21 cellular contexts compared by ENCODE assay signal in the genomic region with DNA sequence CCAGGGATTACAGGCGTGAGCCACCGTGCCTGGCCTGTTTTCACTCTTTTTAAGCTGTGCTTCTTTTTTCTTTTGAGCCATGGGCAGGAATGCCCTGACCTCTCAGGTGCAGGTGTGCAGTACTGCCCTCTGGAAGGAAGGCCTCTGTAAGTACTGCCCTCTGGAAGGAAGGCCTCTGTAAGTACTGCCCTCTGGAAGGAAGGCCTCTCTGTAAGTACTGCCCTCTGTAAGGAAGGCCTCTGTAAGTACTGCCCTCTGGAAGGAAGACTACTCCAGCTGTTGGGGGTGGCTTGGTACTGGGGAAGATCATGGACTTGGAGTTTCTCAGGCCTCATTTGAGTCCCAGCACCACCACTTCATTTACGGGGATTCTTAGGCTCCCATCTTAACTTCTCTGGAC.
DNase-seq lines count a peak whose midpoint lies in the region; ATAC-seq, FAIRE-seq and TF ChIP-seq lines count a peak whose summit lies in the region.
"Had no signal": no experiment of that assay in that cellular context is flagged by ENCODE, and none has a peak within 500 bp of the region (broad histone marks: within the 10 kb centered on the region; RNA-seq: fewer than 3 reads in every experiment).

No MANE protein-coding gene starts in this region.

- H3K4me3 Mint-ChIP-seq in CD8-positive, alpha-beta memory T cell: peak overlapping the region; percentile 13 to 84 (median 70)
- H3K4me3 Mint-ChIP-seq in activated CD4-positive, alpha-beta memory T cell treated with anti-CD3 and anti-CD28 coated beads for 36 hours: no peak overlapping the region
- H3K4me3 Mint-ChIP-seq: type B pancreatic cell had no signal

- H3K4me2 ChIP-seq in BLaER1 (peak overlapping the region; percentile 33; the same call in 1 of the 2 replicates), HepG2 (ENCODE audit: low read depth, low read length) (no peak overlapping the region)

- H3K36me3 ChIP-seq in BLaER1 (no peaks in the 10 kb centered on the region), HepG2 (replicated peaks in 1 of 2; ENCODE audit: control insufficient read depth in 1 of 2, insufficient read depth in 2 of 2, low read length in 2 of 2) (no peaks in the 10 kb centered on the region)
- H3K36me3 ChIP-seq in CD8-positive, alpha-beta memory T cell (ENCODE audit: insufficient read depth, low read length): no peaks in the 10 kb centered on the region
- H3K36me3 ChIP-seq: ascending aorta, gastrocnemius medialis, spleen had no signal

- H3K27ac ChIP-seq in BLaER1 (no peak overlapping the region; the same call in 1 of the 2 replicates), HepG2 (ENCODE audit: extremely low read length, insufficient read depth, low read length) (no peak overlapping the region)
- no peak overlapping the region for H3K27ac ChIP-seq in CD8-positive, alpha-beta memory T cell (ENCODE audit: low read depth, low read length)
- H3K27ac ChIP-seq: ascending aorta, epithelial cell of prostate, gastrocnemius medialis had no signal

- H4K20me1 ChIP-seq in BLaER1 (no peaks in the 10 kb centered on the region), HepG2 (ENCODE audit: insufficient read depth, low read length) (no peaks in the 10 kb centered on the region)

- H3K79me2 ChIP-seq in HepG2 (ENCODE audit: insufficient read depth, low read length): no peaks in the 10 kb centered on the region

- TF ChIP-seq CTCF in HepG2 (CRISPR knock-in tag; IDR thresholded peaks at IDR 0.05): peak; percentile 75
- TF ChIP-seq CTCF in D721Med (IDR thresholded peaks at IDR 0.05; ENCODE audit: insufficient read depth, missing control alignments): no peak

- no peak for DNase-seq in CD8-positive, alpha-beta memory T cell
- DNase-seq in activated CD4-positive, alpha-beta memory T cell treated with anti-CD3 and anti-CD28 coated beads for 36 hours: no peak
- DNase-seq in HepG2 (ENCODE audit: low spot score) (peak; percentile 36), D721Med (ENCODE audit: insufficient read length, low spot score) (no peak), epidermal melanocyte (ENCODE audit: insufficient read length, low spot score) (no peak), EL (no peak)
- DNase-seq: activated CD4-positive, alpha-beta T cell treated with anti-CD3 and anti-CD28 coated beads for 48 hours; DMS153; gastrocnemius medialis; H7; left cardiac atrium; NCI-H1436 treated with DMSO at 0.1 percent for 48 hours; NCI-H774; spleen had no signal

- no peak for FAIRE-seq in HepG2 (lab: Jason Lieb, UNC)
- no peak for FAIRE-seq in D721Med (lab: Jason Lieb, UNC)
- FAIRE-seq: GM18507, TTC549 had no signal

- WGBS in HepG2 (ENCODE audit: low lambda C conversion rate): 71% methylated on average over 3 of the region's 3 CpGs

- H3K4me1 ChIP-seq in BLaER1 (peaks cover 17% of the 10 kb centered on the region), HepG2 (ENCODE audit: insufficient read depth, low read length) (no peaks in the 10 kb centered on the region)
- peaks cover 13% of the 10 kb centered on the region for H3K4me1 ChIP-seq in CD8-positive, alpha-beta memory T cell (ENCODE audit: insufficient read depth, low read length)
- H3K4me1 ChIP-seq: ascending aorta, gastrocnemius medialis had no signal

- no peak for TF ChIP-seq EP300 in HepG2 (IDR thresholded peaks at IDR 0.05; ENCODE audit: low read depth in 2 of 2, low read length in 2 of 2)
- no peak for TF ChIP-seq EP300 in HepG2 (CRISPR knock-in tag; IDR thresholded peaks at IDR 0.05; ENCODE audit: borderline replicate concordance)

- H3K9ac ChIP-seq in BLaER1 (no peak overlapping the region), HepG2 (ENCODE audit: insufficient read depth, low read depth, low read length) (no peak overlapping the region)

- no peaks in the 10 kb centered on the region for H3K27me3 Mint-ChIP-seq in CD8-positive, alpha-beta memory T cell
- no peaks in the 10 kb centered on the region for H3K27me3 Mint-ChIP-seq in activated CD4-positive, alpha-beta memory T cell treated with anti-CD3 and anti-CD28 coated beads for 36 hours
- H3K27me3 Mint-ChIP-seq: type B pancreatic cell had no signal

- TF ChIP-seq POLR2A in HepG2 (IDR thresholded peaks at IDR 0.05; ENCODE audit: insufficient read depth in 1 of 2, low read depth in 2 of 2, low read length in 2 of 2): no peak

- ATAC-seq in HepG2 (peak; percentile 92), HG02852 (IDR thresholded peaks at IDR 0.05; ENCODE audit: unreplicated experiment) (no peak)
- ATAC-seq: gastrocnemius medialis, left cardiac atrium had no signal

- CTCF ChIA-PET in CD8-positive, alpha-beta memory T cell (lab: Charles Lee): no interaction called here
- CTCF ChIA-PET in activated CD4-positive, alpha-beta memory T cell treated with anti-CD3 and anti-CD28 coated beads for 36 hours (lab: Charles Lee): interaction anchor here (1.4 kb wide), 1 partner anchor 42 kb away, joined by 3 read pairs; no protein-coding TSS in a partner anchor
- CTCF ChIA-PET in HepG2 (lab: Yijun Ruan, JAX; ENCODE audit: low intra/inter-chr PET ratio, low total read pairs): interaction anchor here (0.9 kb wide), 1 partner anchor 1006 kb away, joined by 3 read pairs; no protein-coding TSS in a partner anchor

- H3K36me3 Mint-ChIP-seq in CD8-positive, alpha-beta memory T cell: peaks cover 0 to 5% (median under 1%) of the 10 kb centered on the region in 3 donors
- H3K36me3 Mint-ChIP-seq in activated CD4-positive, alpha-beta memory T cell treated with anti-CD3 and anti-CD28 coated beads for 36 hours: no peaks in the 10 kb centered on the region

- in situ Hi-C loops in HepG2 (cut with HindIII; ENCODE audit: extremely low pct_ligation_motif_present, low pct_unique_long_range_greater_than_20kb): no loop called here

- no peaks in the 10 kb centered on the region for H3K9me3 Mint-ChIP-seq in CD8-positive, alpha-beta memory T cell
- H3K9me3 Mint-ChIP-seq in activated CD4-positive, alpha-beta memory T cell treated with anti-CD3 and anti-CD28 coated beads for 36 hours: no peaks in the 10 kb centered on the region

- H2AFZ ChIP-seq in HepG2 (ENCODE audit: low read length): no peak overlapping the region

- peak overlapping the region; percentile 52 to 93 (median 76) for H3K27ac Mint-ChIP-seq in CD8-positive, alpha-beta memory T cell
- H3K27ac Mint-ChIP-seq in activated CD4-positive, alpha-beta memory T cell treated with anti-CD3 and anti-CD28 coated beads for 36 hours: peak overlapping the region; percentile 31
- H3K27ac Mint-ChIP-seq: type B pancreatic cell had no signal

- POLR2A ChIA-PET in CD8-positive, alpha-beta memory T cell (lab: Charles Lee): no interaction called here
- POLR2A ChIA-PET in activated CD4-positive, alpha-beta memory T cell treated with anti-CD3 and anti-CD28 coated beads for 36 hours (lab: Charles Lee): interaction anchor here (0.6 kb wide), 1 partner anchor 10 kb away, joined by 4 read pairs; no protein-coding TSS in a partner anchor
- POLR2A ChIA-PET in HepG2 (lab: Yijun Ruan, JAX): interaction anchor here (0.9 kb wide), 1 partner anchor 20 kb away, joined by 3 read pairs; no protein-coding TSS in a partner anchor

- intact Hi-C loops in activated CD4-positive, alpha-beta memory T cell treated with anti-CD3 and anti-CD28 coated beads for 36 hours (cut with micrococcal nuclease): no loop called here
- intact Hi-C loops in HepG2 (cut with micrococcal nuclease; ENCODE audit: unreplicated experiment): loop anchor here (5.0 kb wide), 1 partner anchor 254 kb away; no protein-coding TSS in a partner anchor

- TF ChIP-seq RAD21 in HepG2 (CRISPR knock-in tag; IDR thresholded peaks at IDR 0.05): no peak

- H3K9me3 ChIP-seq in BLaER1 (peaks cover 13% of the 10 kb centered on the region), HepG2 (ENCODE audit: low read length) (no peaks in the 10 kb centered on the region)
- no peaks in the 10 kb centered on the region for H3K9me3 ChIP-seq in CD8-positive, alpha-beta memory T cell (ENCODE audit: low read length)
- H3K9me3 ChIP-seq: ascending aorta, gastrocnemius medialis, spleen had no signal

- H3K4me1 Mint-ChIP-seq in CD8-positive, alpha-beta memory T cell: peaks cover 18 to 32% (median 26%) of the 10 kb centered on the region in 3 donors
- peaks cover 14% of the 10 kb centered on the region for H3K4me1 Mint-ChIP-seq in activated CD4-positive, alpha-beta memory T cell treated with anti-CD3 and anti-CD28 coated beads for 36 hours (ENCODE audit: low read depth)

- H3K4me3 ChIP-seq in BLaER1: no peak overlapping the region
- H3K4me3 ChIP-seq in CD8-positive, alpha-beta memory T cell (ENCODE audit: low read length): peak overlapping the region; percentile 16
- H3K4me3 ChIP-seq in HepG2 (replicated peaks in 1 of 3; ENCODE audit: insufficient read depth in 1 of 3, low read depth in 2 of 3, low read length in 3 of 3): no peak overlapping the region
- H3K4me3 ChIP-seq: ascending aorta, gastrocnemius medialis had no signal

- BruUV-seq in HepG2 (replicated peaks; lab: Mats Ljungman, UMichigan): no TSS peak

- H3K27me3 ChIP-seq in BLaER1: no peaks in the 10 kb centered on the region
- H3K27me3 ChIP-seq in CD8-positive, alpha-beta memory T cell (ENCODE audit: insufficient read depth, low read length, poor library complexity, severe bottlenecking): no peaks in the 10 kb centered on the region
- H3K27me3 ChIP-seq in HepG2 (ENCODE audit: control insufficient read depth in 1 of 2, insufficient read depth in 2 of 2, low read length in 2 of 2): no peaks in the 10 kb centered on the region
- H3K27me3 ChIP-seq: ascending aorta, gastrocnemius medialis had no signal

TF ChIP-seq in HepG2, 621 proteins besides CTCF, POLR2A, EP300 and RAD21 (continues in another document):
- TF ChIP-seq, protein P1, sequence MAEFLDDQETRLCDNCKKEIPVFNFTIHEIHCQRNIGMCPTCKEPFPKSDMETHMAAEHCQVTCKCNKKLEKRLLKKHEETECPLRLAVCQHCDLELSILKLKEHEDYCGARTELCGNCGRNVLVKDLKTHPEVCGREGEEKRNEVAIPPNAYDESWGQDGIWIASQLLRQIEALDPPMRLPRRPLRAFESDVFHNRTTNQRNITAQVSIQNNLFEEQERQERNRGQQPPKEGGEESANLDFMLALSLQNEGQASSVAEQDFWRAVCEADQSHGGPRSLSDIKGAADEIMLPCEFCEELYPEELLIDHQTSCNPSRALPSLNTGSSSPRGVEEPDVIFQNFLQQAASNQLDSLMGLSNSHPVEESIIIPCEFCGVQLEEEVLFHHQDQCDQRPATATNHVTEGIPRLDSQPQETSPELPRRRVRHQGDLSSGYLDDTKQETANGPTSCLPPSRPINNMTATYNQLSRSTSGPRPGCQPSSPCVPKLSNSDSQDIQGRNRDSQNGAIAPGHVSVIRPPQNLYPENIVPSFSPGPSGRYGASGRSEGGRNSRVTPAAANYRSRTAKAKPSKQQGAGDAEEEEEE (CRISPR knock-in tag; IDR thresholded peaks at IDR 0.05; ENCODE audit: borderline replicate concordance): no peak
- TF ChIP-seq STAG1 (CRISPR knock-in tag; IDR thresholded peaks at IDR 0.05) (peak; percentile 74), NFYB (CRISPR knock-in tag; IDR thresholded peaks at IDR 0.05) (no peak), ZKSCAN5 (CRISPR knock-in tag; IDR thresholded peaks at IDR 0.05) (no peak), ZNF589 (CRISPR knock-in tag; conservative IDR thresholded peaks at IDR 0.05) (no peak), NR2F6 (IDR thresholded peaks at IDR 0.05) (no peak), NR2F6 (CRISPR knock-in tag; IDR thresholded peaks at IDR 0.05) (no peak)
